ENCODE assay signal across 13 cellular contexts in genomic region chr5:60503771-60504170, GRCh38.
A peak's percentile ranks its signal among the peaks of the same experiment; 100 is the strongest.
DNase-seq lines count a peak whose midpoint lies in the region; ATAC-seq lines count a peak whose summit lies in the region.
"Had no signal": no experiment of that assay in that cellular context is flagged by ENCODE, and none has a peak within 500 bp of the region (broad histone marks: within the 10 kb centered on the region; RNA-seq: fewer than 3 reads in every experiment).

No MANE protein-coding gene starts in this region.

- H3K9me2 ChIP-seq in Karpas-422 (replicated peaks; ENCODE audit: insufficient read depth, low read length), result no peaks in the 10 kb centered on the region

- peaks cover 43% of the 10 kb centered on the region for H3K79me2 ChIP-seq in Karpas-422 (ENCODE audit: low read length)

- H3K4me2 ChIP-seq in Karpas-422 (ENCODE audit: low read depth, low read length, poor library complexity, severe bottlenecking), result no peak overlapping the region

- H3K36me3 ChIP-seq in Karpas-422 (ENCODE audit: insufficient read depth, low read length), result peaks cover 17% of the 10 kb centered on the region
- H3K36me3 ChIP-seq: esophagus muscularis mucosa had no signal

- peaks cover 53% of the 10 kb centered on the region for H3K4me1 ChIP-seq in Karpas-422 (ENCODE audit: low read length)

- peak; percentile 87 for ATAC-seq in GM18502 (IDR thresholded peaks at IDR 0.05; ENCODE audit: poor library complexity, unreplicated experiment)
- ATAC-seq in GM19463 (IDR thresholded peaks at IDR 0.05; ENCODE audit: unreplicated experiment), result peak; percentile 75
- ATAC-seq in HG02885 (IDR thresholded peaks at IDR 0.05; ENCODE audit: poor library complexity, unreplicated experiment), result peak; percentile 83
- ATAC-seq in esophagus mucosa, result no peak

- no peak overlapping the region for H3K9ac ChIP-seq in Karpas-422 (ENCODE audit: low read length)

- no peak overlapping the region for H2AFZ ChIP-seq in Karpas-422 (ENCODE audit: low read length)

- 0 out of 2 replicates have a peak overlapping the region, but pooled peaks have one; percentile 9 for H3K27ac ChIP-seq in Karpas-422 (ENCODE audit: low read length)

- DNase-seq in Karpas-422 (no peak), epidermal melanocyte (ENCODE audit: insufficient read length, low spot score) (no peak), NCI-H524 treated with DMSO at 0.1 percent for 48 hours (lab: John Stamatoyannopoulos, UW) (no peak), mesenteric fat pad (ENCODE audit: low spot score) (no peak)
- DNase-seq: C1 segment of cervical spinal cord, NCI-H1105 treated with DMSO at 0.1 percent for 48 hours, nephron progenitor cell, T-helper 9 cell had no signal

- no peak overlapping the region for H3K4me3 ChIP-seq in Karpas-422 (ENCODE audit: low read length)
- H3K4me3 ChIP-seq: esophagus muscularis mucosa had no signal

- H4K20me1 ChIP-seq in Karpas-422 (ENCODE audit: insufficient read depth, low read depth, low read length), result no peaks in the 10 kb centered on the region; the same call in 1 of the 2 replicates

- H3K27me3 ChIP-seq in Karpas-422 (ENCODE audit: low read length), result no peaks in the 10 kb centered on the region
- H3K27me3 ChIP-seq: esophagus muscularis mucosa had no signal

- H3K9me3 ChIP-seq in Karpas-422 (ENCODE audit: low read length), result no peaks in the 10 kb centered on the region; the same call in 1 of the 2 replicates
- H3K9me3 ChIP-seq: esophagus muscularis mucosa had no signal
